Comparison of ENCODE assay signal across 8 cellular contexts in genomic region chr1:117059334-117059677, GRCh38. TPM values are rescaled to one million over a fixed set of nuclear protein-coding genes. Genes with fewer than 3 reads are reported as not detected.
DNase-seq lines count a peak whose midpoint lies in the region; ATAC-seq, FAIRE-seq and TF ChIP-seq lines count a peak whose summit lies in the region.

No MANE protein-coding gene starts in this region.

- CTCF ChIA-PET in HCT116 (lab: Charles Lee): interaction anchor here (0.9 to 2.6 kb wide), 6 partner anchors 69 to 920 kb away, joined by 3 to 28 read pairs (median 6); no protein-coding TSS in a partner anchor

- H3K36me3 ChIP-seq in HCT116 (ENCODE audit: control insufficient read depth in 1 of 2, insufficient read depth in 2 of 2, low read length in 2 of 2): peaks cover 0 to 4% of the 10 kb centered on the region in 2 experiments; a peak in 1 of 4 replicates

- ATAC-seq in HCT116: peak; percentile 46

- no TSS peak for BruUV-seq in HCT116 (replicated peaks; lab: Mats Ljungman, UMichigan)

- H3K79me2 ChIP-seq in HCT116 (ENCODE audit: insufficient read depth, low read length): peaks cover 43% of the 10 kb centered on the region

- RAD21 ChIA-PET in HCT116 (lab: Charles Lee; ENCODE audit: low non-redundant PET in 1 of 2, low total read pairs in 2 of 2, uncharacterized antibody in 2 of 2, unreplicated experiment in 2 of 2): interaction anchor here in 1 of 2 experiments (0.7 kb wide), 1 partner anchor 87 kb away, joined by 3 read pairs; no protein-coding TSS in a partner anchor

- peak overlapping the region; percentile 89 for H3K9ac ChIP-seq in HCT116 (ENCODE audit: low read length)

- intact Hi-C loops in HCT116 (cut with micrococcal nuclease): loop anchor here (5.0 to 10.0 kb wide), 4 partner anchors 337 to 915 kb away; no protein-coding TSS in a partner anchor

- H2AFZ ChIP-seq in HCT116 (ENCODE audit: low read depth, low read length, poor library complexity, severe bottlenecking): peak overlapping the region; percentile 8

- TF ChIP-seq POLR2A in GM12892 (IDR thresholded peaks at IDR 0.05; ENCODE audit: low read depth, low read length) (peak; percentile 59; the same call in 1 of the 2 replicates), HCT116 (IDR thresholded peaks at IDR 0.05; ENCODE audit: borderline replicate concordance, extremely low read depth, insufficient read depth, insufficient read length) (peak; percentile 8)

- no peaks in the 10 kb centered on the region for H3K9me2 ChIP-seq in HCT116 (ENCODE audit: insufficient read depth)

- no peaks in the 10 kb centered on the region for H3K9me3 ChIP-seq in HCT116 (ENCODE audit: control insufficient read depth in 1 of 2, insufficient read depth in 1 of 2, low read depth in 1 of 2, low read length in 2 of 2)
- H3K9me3 ChIP-seq in mononuclear cell (ENCODE audit: low read depth, low read length): no peaks in the 10 kb centered on the region

- no peak for TF ChIP-seq RAD21 in HCT116 (IDR thresholded peaks at IDR 0.05; ENCODE audit: low read depth)

- no peaks in the 10 kb centered on the region for H3K9me3 Mint-ChIP-seq in chondrocyte (ENCODE audit: low read depth)

- peaks cover 2% of the 10 kb centered on the region for H3K36me3 Mint-ChIP-seq in chondrocyte (ENCODE audit: low read depth)

- peak overlapping the region; percentile 85 for H3K27ac ChIP-seq in HCT116 (ENCODE audit: low read depth, low read length)

- H3K27me3 Mint-ChIP-seq in chondrocyte (ENCODE audit: low read depth): no peaks in the 10 kb centered on the region

- H3K4me1 Mint-ChIP-seq in chondrocyte (ENCODE audit: low read depth): peaks cover 14% of the 10 kb centered on the region

- no peak overlapping the region for H3K4me3 Mint-ChIP-seq in chondrocyte (ENCODE audit: unreplicated experiment)

- H3K4me2 ChIP-seq in HCT116 (ENCODE audit: low read length): peak overlapping the region; percentile 86

- TF ChIP-seq CTCF in HCT116 (IDR thresholded peaks at IDR 0.05 in 2 of 3, conservative IDR thresholded peaks at IDR 0.05 in 1 of 3; ENCODE audit: borderline replicate concordance in 1 of 3, insufficient read depth in 1 of 3, low read depth in 2 of 3, low read length in 2 of 3): no peak
- TF ChIP-seq CTCF in WI38 (IDR thresholded peaks at IDR 0.05; ENCODE audit: low read depth, low read length): no peak
- no peak for TF ChIP-seq CTCF in chondrocyte (IDR thresholded peaks at IDR 0.05)

- DNase-seq in GM12892 (ENCODE audit: insufficient read length) (peak; percentile 36), HCT116 (ENCODE audit: low read depth, low spot score) (peak; percentile 31), MV-4-11 (lab: John Stamatoyannopoulos, UW) (peak; percentile 60), chondrocyte (ENCODE audit: low spot score) (no peak), middle frontal gyrus (ENCODE audit: extremely low spot score, low spot score) (no peak)
- peak; percentile 58 for DNase-seq in stimulated activated naive CD4-positive, alpha-beta T cell treated with Interleukin-2 at 50 U/mL for 16 hours (lab: John Stamatoyannopoulos, UW)

- H3K27ac Mint-ChIP-seq in chondrocyte (ENCODE audit: unreplicated experiment): peak overlapping the region; percentile 32

- peak; percentile 74 for FAIRE-seq in GM12892 (lab: Jason Lieb, UNC)

- H4K20me1 ChIP-seq in HCT116 (ENCODE audit: insufficient read depth): no peaks in the 10 kb centered on the region

- H3K4me3 ChIP-seq in HCT116 (replicated peaks in 1 of 2; ENCODE audit: low read depth in 1 of 2, low read length in 2 of 2): peak overlapping the region; percentile 90 to 95
- H3K4me3 ChIP-seq in WI38 (ENCODE audit: low read depth, low read length): peak overlapping the region; percentile 80
- peak overlapping the region; percentile 72 for H3K4me3 ChIP-seq in mononuclear cell (ENCODE audit: low read length)

- H3K27me3 ChIP-seq in HCT116 (ENCODE audit: insufficient read depth, low read length) (no peaks in the 10 kb centered on the region), mononuclear cell (ENCODE audit: insufficient read depth, low read length) (no peaks in the 10 kb centered on the region)

- H3K4me1 ChIP-seq in HCT116 (ENCODE audit: control insufficient read depth in 1 of 2, insufficient read depth in 2 of 2, low read length in 2 of 2) (peaks cover 4 to 15% of the 10 kb centered on the region in 2 experiments; a peak in 3 of 4 replicates), mononuclear cell (ENCODE audit: insufficient read depth, low read length) (peaks cover 13% of the 10 kb centered on the region)

- POLR2A ChIA-PET in HCT116 (lab: Charles Lee): interaction anchor here (0.8 to 2.7 kb wide), 5 partner anchors 10 to 520 kb away, joined by 3 to 9 read pairs (median 3); no protein-coding TSS in a partner anchor

TF ChIP-seq in HCT116, 20 proteins besides CTCF, POLR2A, EP300 and RAD21:
- TF ChIP-seq YY1 (IDR thresholded peaks at IDR 0.05; ENCODE audit: extremely low read depth, insufficient replicate concordance, low read depth, low read length) (peak; percentile 67), POLR2AphosphoS5 (IDR thresholded peaks at IDR 0.05; ENCODE audit: low read depth, low read length) (peak; percentile 53), EGR1 (IDR thresholded peaks at IDR 0.05; ENCODE audit: low read depth) (0 out of 2 replicates have a peak, but pooled peaks have one; percentile 41), JUND (IDR thresholded peaks at IDR 0.05) (no peak)

RNA-seq across cellular contexts. Expression of gene TTF2, which starts 0.8 kb away (rescaled TPM):
- 96.2 TPM for polyA plus RNA-seq in GM12892 (2012; ENCODE audit: missing spikeins)
- total RNA-seq in HCT116 (2021; ENCODE audit: unreplicated experiment) (60.3 TPM), chondrocyte (16.3 to 21.4 TPM (median 16.4 TPM) in 3 replicates), mononuclear cell (31.4 TPM)
- 12.6 and 15.9 TPM in 2 replicates for polyA plus RNA-seq in HCT116 (2012)

RNA-seq across cellular contexts. Expression of gene CD101, which starts 57.7 kb away (rescaled TPM):
- polyA plus RNA-seq in GM12892 (2012; ENCODE audit: missing spikeins): 0.36 TPM
- total RNA-seq in HCT116 (2021; ENCODE audit: unreplicated experiment) (1.2 TPM), chondrocyte (0.79 to 1.4 TPM (median 1.0 TPM) in 3 replicates), mononuclear cell (11.4 TPM)
- polyA plus RNA-seq in HCT116 (2012): 0.60 and 1.1 TPM in 2 replicates

Comparison
In these comparisons a context has a peak if more than half of its experiments do, and no peak if none do; other contexts are left out.
1. DNase-seq: peak in GM12892 (single experiment), HCT116 (single experiment), MV-4-11 (single experiment) and stimulated activated naive CD4-positive, alpha-beta T cell treated with Interleukin-2 at 50 U/mL for 16 hours (single experiment); none in chondrocyte (single experiment) and middle frontal gyrus (single experiment).
2. Peak in every context shown above with its lines, with median percentiles within 50 percentile points of each other: H3K4me3 ChIP-seq.